In genomic region chr6:159693128-159693893, GRCh38 we compare ENCODE assay signal across 8 cellular contexts. TPM values are rescaled to one million over a fixed set of nuclear protein-coding genes. Genes with fewer than 3 reads are reported as not detected.
DNase-seq lines count a peak whose midpoint lies in the region; TF ChIP-seq lines count a peak whose summit lies in the region.

SOD2 (minus strand) TSS chr6:159693241; CDS start chr6:159693167, 74 bp downstream.

- peaks cover 5% of the 10 kb centered on the region for H4K20me1 ChIP-seq in osteoblast (ENCODE audit: insufficient read depth, low read length)

- peaks cover 15% of the 10 kb centered on the region for H3K36me3 Mint-ChIP-seq in activated naive CD4-positive, alpha-beta T cell treated with anti-CD3 and anti-CD28 coated beads, Interleukin-2, amount 50 U/mL, for 24 hours

- CTCF ChIA-PET in GM10248 (lab: Yijun Ruan, JAX) = interaction anchor here (1.0 to 1.8 kb wide), 3 partner anchors 10 to 159 kb away, joined by 3 to 11 read pairs (median 4); no protein-coding TSS in a partner anchor

- H3K36me3 ChIP-seq in osteoblast (ENCODE audit: insufficient read depth, low read length) (peaks cover 6% of the 10 kb centered on the region), testis (ENCODE audit: low read depth, missing control alignments) (no peaks in the 10 kb centered on the region)

- peak within 1 kb of the TSS; percentile 95 for H3K4me3 Mint-ChIP-seq in activated naive CD4-positive, alpha-beta T cell treated with anti-CD3 and anti-CD28 coated beads, Interleukin-2, amount 50 U/mL, for 24 hours

- intact Hi-C loops in testis (cut with DNase I; ENCODE audit: low total_unique reads) = loop anchor here (5.0 kb wide), 1 partner anchor 34 kb away; the partner anchor contains the start of gene WTAP

- no peaks in the 10 kb centered on the region for H3K27me3 Mint-ChIP-seq in activated naive CD4-positive, alpha-beta T cell treated with anti-CD3 and anti-CD28 coated beads, Interleukin-2, amount 50 U/mL, for 24 hours

- POLR2A ChIA-PET in GM10248 (lab: Yijun Ruan, JAX) = no interaction called here

- H3K4me1 ChIP-seq in osteoblast (ENCODE audit: insufficient read depth, low read length) (peaks cover 22% of the 10 kb centered on the region), testis (peaks cover 9% of the 10 kb centered on the region)

- peak within 1 kb of the TSS; percentile 73 for H3K4me3 ChIP-seq in HFF-Myc (replicated peaks; ENCODE audit: low read depth, low read length)
- peak within 1 kb of the TSS; percentile 85 for H3K4me3 ChIP-seq in osteoblast (ENCODE audit: insufficient read depth, low read length)
- H3K4me3 ChIP-seq in testis = peak within 1 kb of the TSS; percentile 93 to 94

- peaks cover 45% of the 10 kb centered on the region for H3K79me2 ChIP-seq in osteoblast (ENCODE audit: insufficient read depth, low read length)

- H3K27ac Mint-ChIP-seq in activated naive CD4-positive, alpha-beta T cell treated with anti-CD3 and anti-CD28 coated beads, Interleukin-2, amount 50 U/mL, for 24 hours = peak within 1 kb of the TSS; percentile 95

- H2AFZ ChIP-seq in osteoblast (ENCODE audit: low read length) = peak within 1 kb of the TSS; percentile 87

- no peaks in the 10 kb centered on the region for H3K9me3 Mint-ChIP-seq in activated naive CD4-positive, alpha-beta T cell treated with anti-CD3 and anti-CD28 coated beads, Interleukin-2, amount 50 U/mL, for 24 hours

- H3K4me2 ChIP-seq in osteoblast (ENCODE audit: insufficient read depth, low read length) = peak within 1 kb of the TSS; percentile 84

- H3K27me3 ChIP-seq in osteoblast (ENCODE audit: insufficient read depth, low read length) = no peaks in the 10 kb centered on the region
- H3K27me3 ChIP-seq in testis = no peaks in the 10 kb centered on the region

- H3K9me3 ChIP-seq in osteoblast (ENCODE audit: low read depth, low read length) (no peaks in the 10 kb centered on the region), testis (no peaks in the 10 kb centered on the region)

- WGBS in testis, 2 donors = 0% methylated on average over 22 of the region's 74 CpGs; no CpG with 5 or more reads in 1 of the 2 donors

- peak; percentile 44 for TF ChIP-seq POLR2A in testis (IDR thresholded peaks at IDR 0.05)

- peak within 1 kb of the TSS; percentile 71 for H3K27ac ChIP-seq in osteoblast (ENCODE audit: low read depth, low read length)
- peak within 1 kb of the TSS; percentile 93 to 98 for H3K27ac ChIP-seq in testis

- peak; percentile 90 for DNase-seq in GM10248 (ENCODE audit: extremely low spot score)
- no peak for DNase-seq in HFF-Myc (ENCODE audit: extremely low read depth, low read depth)
- DNase-seq in NAMALWA (ENCODE audit: low spot score) = peak; percentile 95
- peak; percentile 38 for DNase-seq in SKM-1 (lab: John Stamatoyannopoulos, UW; ENCODE audit: unreplicated experiment)
- peak; percentile 95 for DNase-seq in glomerular visceral epithelial cell (ENCODE audit: extremely low spot score)
- DNase-seq in osteoblast (ENCODE audit: insufficient read length, low spot score, missing footprints) = peak; percentile 96
- peak; percentile 87 for DNase-seq in testis

- TF ChIP-seq CTCF in GM10248 (IDR thresholded peaks at IDR 0.05; ENCODE audit: control extremely low read depth, extremely low read depth, low read depth, missing control alignments) = no peak
- no peak for TF ChIP-seq CTCF in HFF-Myc (IDR thresholded peaks at IDR 0.05; ENCODE audit: low read depth, low read length, missing control alignments)
- TF ChIP-seq CTCF in osteoblast (IDR thresholded peaks at IDR 0.05; ENCODE audit: extremely low read depth, low read depth, low read length) = no peak
- no peak for TF ChIP-seq CTCF in testis (IDR thresholded peaks at IDR 0.05)

- H3K4me1 Mint-ChIP-seq in activated naive CD4-positive, alpha-beta T cell treated with anti-CD3 and anti-CD28 coated beads, Interleukin-2, amount 50 U/mL, for 24 hours = peaks cover 49% of the 10 kb centered on the region

RNA-seq across cellular contexts. Expression of gene SOD2, which starts in this region (rescaled TPM):
- total RNA-seq in osteoblast = 294 and 544 TPM in 2 replicates
- total RNA-seq in testis = 10 to 100 TPM; 56.5 to 98.5 TPM
- 160 TPM for polyA plus RNA-seq in testis (ENCODE audit: insufficient read depth, low read depth, low replicate concordance)
